23 cellular contexts compared by ENCODE assay signal in genomic region chr16:1630450-1631213, GRCh38. TPM values are rescaled to one million over a fixed set of nuclear protein-coding genes. Genes with fewer than 3 reads are reported as not detected.
DNase-seq lines count a peak whose midpoint lies in the region; ATAC-seq and TF ChIP-seq lines count a peak whose summit lies in the region.
"Had no signal": no experiment of that assay in that cellular context is flagged by ENCODE, and none has a peak within 500 bp of the region (broad histone marks: within the 10 kb centered on the region; RNA-seq: fewer than 3 reads in every experiment).

No MANE protein-coding gene starts in this region.

- H3K27me3 Mint-ChIP-seq in glutamatergic neuron (ENCODE audit: unreplicated experiment): no peaks in the 10 kb centered on the region
- H3K27me3 Mint-ChIP-seq: CD4-positive, alpha-beta memory T cell; IgD-negative memory B cell had no signal

- H3K18ac ChIP-seq in neuronal stem cell (ENCODE audit: low read length): no peak overlapping the region

- no peak overlapping the region for H3K23ac ChIP-seq in neuronal stem cell (ENCODE audit: low read depth, low read length, poor library complexity)

- WGBS in neuronal stem cell (ENCODE audit: extremely low coverage in 2 of 2, insufficient read length in 2 of 2, insufficient replicate concordance in 1 of 2), 2 donors: no CpG with 5 or more reads among the region's 20 CpGs

- peaks cover 55 to 99% of the 10 kb centered on the region in 2 donors for H3K36me3 ChIP-seq in neuronal stem cell (replicated peaks in 1 of 2; ENCODE audit: control insufficient read depth in 2 of 2, insufficient read depth in 2 of 2, low read length in 2 of 2)

- H3K4me3 Mint-ChIP-seq in glutamatergic neuron (ENCODE audit: unreplicated experiment): peak overlapping the region; percentile 15
- H3K4me3 Mint-ChIP-seq: CD4-positive, alpha-beta memory T cell; IgD-negative memory B cell had no signal

- H2BK15ac ChIP-seq in neuronal stem cell (ENCODE audit: low read length): no peak overlapping the region

- H3K36me3 Mint-ChIP-seq in glutamatergic neuron (ENCODE audit: unreplicated experiment): no peaks in the 10 kb centered on the region
- peaks cover 5 to 12% of the 10 kb centered on the region in 2 donors for H3K36me3 Mint-ChIP-seq in activated naive CD4-positive, alpha-beta T cell treated with anti-CD3 and anti-CD28 coated beads, Interleukin-2, amount 50 U/mL, for 72 hours

- peak overlapping the region; percentile 23 for H3K27ac Mint-ChIP-seq in glutamatergic neuron (ENCODE audit: unreplicated experiment)
- no peak overlapping the region for H3K27ac Mint-ChIP-seq in activated naive CD4-positive, alpha-beta T cell treated with anti-CD3 and anti-CD28 coated beads, Interleukin-2, amount 50 U/mL, for 72 hours

- no peak overlapping the region for H2BK12ac ChIP-seq in neuronal stem cell (ENCODE audit: low read length)

- DNase-seq in G401 (ENCODE audit: low spot score) (peak; percentile 64), glutamatergic neuron (no peak), neuronal stem cell (ENCODE audit: low spot score) (no peak), NCI-H2107 (lab: John Stamatoyannopoulos, UW) (no peak)
- DNase-seq in activated naive CD4-positive, alpha-beta T cell treated with anti-CD3 and anti-CD28 coated beads, Interleukin-2, amount 50 U/mL, for 72 hours (ENCODE audit: low spot score in 2 of 2): no peak
- DNase-seq: Caco-2; CD4-positive, alpha-beta memory T cell; DMS 273 treated with DMSO at 0.1 percent for 48 hours; DMS79 treated with DMSO at 0.1 percent for 48 hours; GOT3; MV-4-11; NCI-H1105 treated with DMSO at 0.1 percent for 48 hours; NCI-H1694; NCI-H2081; NCI-H446; NCI-H526; OCI-M1; Right ventricle myocardium superior had no signal

- no peak overlapping the region for H4K91ac ChIP-seq in neuronal stem cell (ENCODE audit: low read depth, low read length, poor library complexity)

- no peaks in the 10 kb centered on the region for H3K27me3 ChIP-seq in neuronal stem cell (ENCODE audit: control insufficient read depth in 3 of 3, insufficient read depth in 3 of 3, low read depth in 1 of 3, low read length in 3 of 3)
- H3K27me3 ChIP-seq: BLaER1 had no signal

- peaks cover 44% of the 10 kb centered on the region for H3K79me1 ChIP-seq in neuronal stem cell (ENCODE audit: low read depth, low read length)

- H3K4ac ChIP-seq in neuronal stem cell (ENCODE audit: low read length): no peak overlapping the region

- H3K4me1 ChIP-seq in neuronal stem cell (ENCODE audit: control insufficient read depth in 2 of 2, insufficient read depth in 1 of 2, low read depth in 1 of 2, low read length in 2 of 2): no peaks in the 10 kb centered on the region
- H3K4me1 ChIP-seq: BLaER1, Caco-2 had no signal

- H3K27ac ChIP-seq in VCaP (peak overlapping the region; percentile 70), neuronal stem cell (replicated peaks; ENCODE audit: low read length) (no peak overlapping the region)

- H2AFZ ChIP-seq in neuronal stem cell (ENCODE audit: low read length): no peak overlapping the region

- no peak overlapping the region for H3K9ac ChIP-seq in neuronal stem cell (ENCODE audit: low read depth, low read length, poor library complexity)
- H3K9ac ChIP-seq: BLaER1 had no signal

- H3K9me3 Mint-ChIP-seq in glutamatergic neuron (ENCODE audit: unreplicated experiment): peaks cover 9% of the 10 kb centered on the region
- H3K9me3 Mint-ChIP-seq in activated naive CD4-positive, alpha-beta T cell treated with anti-CD3 and anti-CD28 coated beads, Interleukin-2, amount 50 U/mL, for 72 hours: no peaks in the 10 kb centered on the region
- H3K9me3 Mint-ChIP-seq: CD4-positive, alpha-beta memory T cell; IgD-negative memory B cell had no signal

- H3K4me3 ChIP-seq in neuronal stem cell (ENCODE audit: low read length in 2 of 2): no peak overlapping the region
- H3K4me3 ChIP-seq: BLaER1, GM12878 had no signal

- in situ Hi-C loops in G401 (cut with HindIII; ENCODE audit: low sequenced_read_pairs): no loop called here

- no peak overlapping the region for H2BK5ac ChIP-seq in neuronal stem cell (ENCODE audit: low read length)

- H3K4me2 ChIP-seq in neuronal stem cell (ENCODE audit: insufficient read depth, low read length, poor library complexity, severe bottlenecking): no peak overlapping the region
- H3K4me2 ChIP-seq: BLaER1 had no signal

- no peak for ATAC-seq in activated naive CD4-positive, alpha-beta T cell treated with anti-CD3 and anti-CD28 coated beads, Interleukin-2, amount 50 U/mL, for 72 hours
- no peak for ATAC-seq in GM18861 (IDR thresholded peaks at IDR 0.05; ENCODE audit: unreplicated experiment)
- ATAC-seq: GM12878 had no signal

- peak overlapping the region; percentile 38 for H3K14ac ChIP-seq in neuronal stem cell (ENCODE audit: low read length)

- no peak overlapping the region for H2BK120ac ChIP-seq in neuronal stem cell (ENCODE audit: low read depth, low read length)

- no peaks in the 10 kb centered on the region for H3K9me3 ChIP-seq in neuronal stem cell (replicated peaks in 1 of 2; ENCODE audit: control insufficient read depth in 2 of 2, insufficient read depth in 1 of 2, low read depth in 1 of 2, low read length in 2 of 2)
- H3K9me3 ChIP-seq: BLaER1, Caco-2 had no signal

- 0 out of 2 replicates have a peak, but pooled peaks have one; percentile 11 for TF ChIP-seq CTCF in VCaP (conservative IDR thresholded peaks at IDR 0.05)
- no peak for TF ChIP-seq CTCF in glutamatergic neuron (IDR thresholded peaks at IDR 0.05; ENCODE audit: partially characterized antibody, unreplicated experiment)

- H3K4me1 Mint-ChIP-seq in glutamatergic neuron (ENCODE audit: low read depth, unreplicated experiment): peaks cover 12% of the 10 kb centered on the region

- no peak overlapping the region for H4K8ac ChIP-seq in neuronal stem cell (ENCODE audit: low read depth, low read length)

- H2AK5ac ChIP-seq in neuronal stem cell (ENCODE audit: low read depth, low read length): no peak overlapping the region

RNA-seq across cellular contexts. Expression of gene CRAMP1, which starts 18.5 kb away (rescaled TPM):
- 4.5 and 7.6 TPM in 2 replicates for total RNA-seq in G401 (2014; rRNA removed; shearing (Covaris generic))
- 52.4 TPM for total RNA-seq in glutamatergic neuron (ENCODE audit: unreplicated experiment)
- 11.9 TPM for polyA plus RNA-seq in neuronal stem cell (2013, experiment 1 of 2)
- polyA plus RNA-seq in neuronal stem cell (2013, experiment 2 of 2): 12.3 TPM
- total RNA-seq in activated naive CD4-positive, alpha-beta T cell treated with anti-CD3 and anti-CD28 coated beads, Interleukin-2, amount 50 U/mL, for 72 hours: 10 to 100 TPM; 16.5 to 19.5 TPM

RNA-seq across cellular contexts. Expression of gene IFT140, which starts 18.8 kb away (rescaled TPM):
- total RNA-seq in G401 (2014; rRNA removed; shearing (Covaris generic)): 30.5 and 37.3 TPM in 2 replicates
- 33.4 TPM for total RNA-seq in glutamatergic neuron (ENCODE audit: unreplicated experiment)
- polyA plus RNA-seq in neuronal stem cell (2013, experiment 1 of 2): 29.1 TPM
- polyA plus RNA-seq in neuronal stem cell (2013, experiment 2 of 2): 29.5 TPM
- 10 to 100 TPM; 16.0 to 17.1 TPM for total RNA-seq in activated naive CD4-positive, alpha-beta T cell treated with anti-CD3 and anti-CD28 coated beads, Interleukin-2, amount 50 U/mL, for 72 hours

RNA-seq across cellular contexts. Expression of gene JPT2, which starts 47.4 kb away (rescaled TPM):
- total RNA-seq in G401 (2014; rRNA removed; shearing (Covaris generic)): 154 and 199 TPM in 2 replicates
- total RNA-seq in glutamatergic neuron (ENCODE audit: unreplicated experiment): 72.9 TPM
- polyA plus RNA-seq in neuronal stem cell (2013, experiment 1 of 2): 134 TPM
- polyA plus RNA-seq in neuronal stem cell (2013, experiment 2 of 2): 135 TPM
- total RNA-seq in activated naive CD4-positive, alpha-beta T cell treated with anti-CD3 and anti-CD28 coated beads, Interleukin-2, amount 50 U/mL, for 72 hours: 10 to 100 TPM; 66.5 to 74.8 TPM
